ENCODE assay signal across 3 cellular contexts in genomic region chr11:7175007-7175406, GRCh38.
"Had no signal": no experiment of that assay in that cellular context is flagged by ENCODE, and none has a peak within 500 bp of the region (broad histone marks: within the 10 kb centered on the region; RNA-seq: fewer than 3 reads in every experiment).

No MANE protein-coding gene starts in this region.

- H3K4me3 ChIP-seq: GM12878 had no signal

- DNase-seq: GDM1, GF-D8 had no signal
